Comparison of ENCODE assay signal across 1 cellular context in genomic region chr2:114807666-114808065, GRCh38.
TF ChIP-seq lines count a peak whose summit lies in the region.

No MANE protein-coding gene starts in this region.

TF ChIP-seq in H1, 55 proteins besides CTCF, POLR2A, EP300 and RAD21 (continued from another document):
- TF ChIP-seq CBX8 (IDR thresholded peaks at IDR 0.05; ENCODE audit: borderline replicate concordance, low read depth, low read length) (no peak), CREB1 (IDR thresholded peaks at IDR 0.05) (no peak), JUN (IDR thresholded peaks at IDR 0.05; ENCODE audit: low read depth, low read length) (no peak)
